8 cellular contexts compared by ENCODE assay signal in genomic region chr22:38733329-38734202, GRCh38. TPM values are rescaled to one million over a fixed set of nuclear protein-coding genes. Genes with fewer than 3 reads are reported as not detected.
DNase-seq lines count a peak whose midpoint lies in the region; ATAC-seq and TF ChIP-seq lines count a peak whose summit lies in the region.

No MANE protein-coding gene starts in this region.

- no peak overlapping the region for H2AFZ ChIP-seq in mammary epithelial cell (ENCODE audit: low read depth, low read length)

- POLR2A ChIA-PET in CD4-positive, alpha-beta T cell (lab: Charles Lee) = interaction anchor here (1.2 to 21.7 kb wide), 14 partner anchors 9 to 211 kb away, joined by 3 to 752 read pairs (median 8); partner anchors contain the start of genes CBX6, CBY1, FAM227A and GTPBP1

- H3K79me2 ChIP-seq in mammary epithelial cell (ENCODE audit: insufficient read depth, low read length) = no peaks in the 10 kb centered on the region

- peaks cover 12% of the 10 kb centered on the region for H3K36me3 ChIP-seq in mammary epithelial cell (ENCODE audit: insufficient read depth, low read length)

- H3K36me3 Mint-ChIP-seq in CD4-positive, alpha-beta T cell (ENCODE audit: low read depth) = peaks cover 97% of the 10 kb centered on the region

- peak; percentile 54 for ATAC-seq in CD4-positive, alpha-beta T cell (ENCODE audit: poor library complexity)
- no peak for ATAC-seq in GM21576 (IDR thresholded peaks at IDR 0.05; ENCODE audit: unreplicated experiment)

- no peak overlapping the region for H3K9ac ChIP-seq in mammary epithelial cell (ENCODE audit: insufficient read depth, low read length)

- H3K27me3 ChIP-seq in CD4-positive, alpha-beta T cell (ENCODE audit: control insufficient read depth, insufficient read depth, low read length) = no peaks in the 10 kb centered on the region
- H3K27me3 ChIP-seq in HL-60 (ENCODE audit: insufficient read depth, poor library complexity, severe bottlenecking) = no peaks in the 10 kb centered on the region
- no peaks in the 10 kb centered on the region for H3K27me3 ChIP-seq in mammary epithelial cell (ENCODE audit: insufficient read depth, low read length)

- no peaks in the 10 kb centered on the region for H3K9me3 ChIP-seq in CD4-positive, alpha-beta T cell (ENCODE audit: control insufficient read depth, low read length)
- no peaks in the 10 kb centered on the region for H3K9me3 ChIP-seq in mammary epithelial cell (replicated peaks; ENCODE audit: insufficient read depth, low read length)

- in situ Hi-C loops in mammary epithelial cell (cut with MboI; ENCODE audit: low sequenced_read_pairs in 2 of 2) = no loop called here

- no peaks in the 10 kb centered on the region for H4K20me1 ChIP-seq in mammary epithelial cell (ENCODE audit: insufficient read depth, low read length)

- H3K4me1 Mint-ChIP-seq in CD4-positive, alpha-beta T cell (ENCODE audit: low read depth) = peaks cover 67% of the 10 kb centered on the region

- H3K4me1 ChIP-seq in mammary epithelial cell (ENCODE audit: insufficient read depth, low read length) = peaks cover 13% of the 10 kb centered on the region

- no TSS peak for BruUV-seq in mammary epithelial cell (replicated peaks; lab: Mats Ljungman, UMichigan)

- no peak overlapping the region for H3K4me2 ChIP-seq in mammary epithelial cell (ENCODE audit: insufficient read depth, low read depth, low read length)

- H3K27me3 Mint-ChIP-seq in CD4-positive, alpha-beta T cell = no peaks in the 10 kb centered on the region

- dilution Hi-C loops in mammary epithelial cell (cut with HindIII; ENCODE audit: low sequenced_read_pairs) = no loop called here

- H3K9me3 Mint-ChIP-seq in CD4-positive, alpha-beta T cell = no peaks in the 10 kb centered on the region

- peak overlapping the region; percentile 34 for H3K4me3 Mint-ChIP-seq in CD4-positive, alpha-beta T cell

- DNase-seq in CD4-positive, alpha-beta T cell = peak in 7 of 10 experiments; percentile 45 to 66 (median 48)
- peak in 1 of 2 experiments; percentile 31 for DNase-seq in HL-60 (ENCODE audit: low read depth in 1 of 2, low spot score in 1 of 2)
- DNase-seq in T follicular helper cell (ENCODE audit: low read depth) = peak; percentile 28
- no peak for DNase-seq in mammary epithelial cell
- DNase-seq in kidney tubule cell (ENCODE audit: low spot score) = peak; percentile 37
- peak; percentile 72 for DNase-seq in stimulated activated CD8-positive, alpha-beta memory T cell treated with anti-CD3 and anti-CD28 coated beads, Interleukin-4, amount 100 ng/mL, for 48 hours
- DNase-seq in OCI-M2 (lab: John Stamatoyannopoulos, UW; ENCODE audit: unreplicated experiment) = no peak

- no peak overlapping the region for H3K4me3 ChIP-seq in HL-60 (replicated peaks; ENCODE audit: insufficient read depth, low read length)
- no peak overlapping the region for H3K4me3 ChIP-seq in mammary epithelial cell (replicated peaks in 1 of 3; ENCODE audit: insufficient read depth in 1 of 3, low read depth in 2 of 3, low read length in 3 of 3)

- H3K27ac Mint-ChIP-seq in CD4-positive, alpha-beta T cell = peak overlapping the region; percentile 88

- CTCF ChIA-PET in CD4-positive, alpha-beta T cell (lab: Charles Lee) = interaction anchor here (0.6 to 2.7 kb wide), 13 partner anchors 8 to 68 kb away, joined by 3 to 15 read pairs (median 5); partner anchors contain the start of genes GTPBP1, SUN2 and TOMM22
- CTCF ChIA-PET in mammary epithelial cell (lab: Charles Lee; ENCODE audit: low non-redundant PET) = interaction anchor here (0.5 to 0.6 kb wide), 4 partner anchors 16 to 790 kb away, joined by 3 to 11 read pairs (median 4); no protein-coding TSS in a partner anchor

- H3K27ac ChIP-seq in CD4-positive, alpha-beta T cell (ENCODE audit: low read depth, low read length) = peak overlapping the region; percentile 14
- H3K27ac ChIP-seq in HL-60 (replicated peaks) = no peak overlapping the region
- H3K27ac ChIP-seq in mammary epithelial cell (ENCODE audit: insufficient read depth, low read depth, low read length) = no peak overlapping the region

- WGBS in mammary epithelial cell (ENCODE audit: low coverage, missing lambda C conversion rate) = 43% methylated on average over 9 of the region's 9 CpGs

- peak; percentile 87 for TF ChIP-seq CTCF in CD4-positive, alpha-beta T cell (IDR thresholded peaks at IDR 0.05)
- TF ChIP-seq CTCF in HL-60 (IDR thresholded peaks at IDR 0.05; ENCODE audit: insufficient read depth, low read length) (peak; percentile 64), mammary epithelial cell (conservative IDR thresholded peaks at IDR 0.05 in 1 of 2, IDR thresholded peaks at IDR 0.05 in 1 of 2; ENCODE audit: extremely low read depth in 1 of 2, insufficient read depth in 1 of 2, low read depth in 1 of 2, low read length in 2 of 2) (peak; percentile 63 to 87)

- intact Hi-C loops in CD4-positive, alpha-beta T cell (cut with DNase I, micrococcal nuclease) = loop anchor here in 1 of 2 experiments (2.0 to 5.0 kb wide), 3 partner anchors 15 to 109 kb away; partner anchors contain the start of gene NPTXR
- intact Hi-C loops in mammary epithelial cell (cut with micrococcal nuclease) = loop anchor here (1.0 kb wide), 1 partner anchor 33 kb away; no protein-coding TSS in a partner anchor

RNA-seq across cellular contexts. Expression of gene SUN2, which starts 22.2 kb away (rescaled TPM):
- 100 to 1,000 TPM; 440 to 453 TPM for total RNA-seq in CD4-positive, alpha-beta T cell
- total RNA-seq in mammary epithelial cell = 100 to 1,000 TPM in 1 of 2 donors, 10 to 100 TPM in 1; 70.3 to 106 TPM
- 39.1 TPM for polyA plus RNA-seq in mammary epithelial cell
- polyA minus RNA-seq in mammary epithelial cell = 142 TPM

RNA-seq across cellular contexts. Expression of gene GTPBP1, which starts 27.8 kb away (rescaled TPM):
- 100 to 1,000 TPM; 263 to 272 TPM for total RNA-seq in CD4-positive, alpha-beta T cell
- total RNA-seq in mammary epithelial cell = 10 to 100 TPM; 23.0 to 47.4 TPM
- polyA plus RNA-seq in mammary epithelial cell = 20.1 TPM
- polyA minus RNA-seq in mammary epithelial cell = 33.3 TPM

RNA-seq across cellular contexts. Expression of gene JOSD1, which starts 32.8 kb away (rescaled TPM):
- total RNA-seq in CD4-positive, alpha-beta T cell = 100 to 1,000 TPM; 303 to 307 TPM
- total RNA-seq in mammary epithelial cell = 10 to 100 TPM; 51.5 to 64.5 TPM
- 42.8 TPM for polyA plus RNA-seq in mammary epithelial cell
- 68.6 TPM for polyA minus RNA-seq in mammary epithelial cell

RNA-seq across cellular contexts. Expression of gene TOMM22, which starts 51.8 kb away (rescaled TPM):
- total RNA-seq in CD4-positive, alpha-beta T cell = 10 to 100 TPM; 53.7 to 54.8 TPM
- total RNA-seq in mammary epithelial cell = 10 to 100 TPM; 56.5 to 76.7 TPM
- polyA plus RNA-seq in mammary epithelial cell = 52.0 TPM
- 20.8 TPM for polyA minus RNA-seq in mammary epithelial cell

Comparison
In these comparisons a context has a peak if more than half of its experiments do, and no peak if none do; other contexts are left out.
1. DNase-seq: peak in CD4-positive, alpha-beta T cell (7 of 10), T follicular helper cell (single experiment), kidney tubule cell (single experiment) and stimulated activated CD8-positive, alpha-beta memory T cell treated with anti-CD3 and anti-CD28 coated beads, Interleukin-4, amount 100 ng/mL, for 48 hours (single experiment); none in mammary epithelial cell (single experiment) and OCI-M2 (single experiment).
2. RNA of gene SUN2, which starts 22.2 kb away (total RNA-seq): 440 to 453 TPM in CD4-positive, alpha-beta T cell; 70.3 to 106 TPM in mammary epithelial cell; every median in the first group is over 4 times any median in the second.
3. RNA of gene GTPBP1, which starts 27.8 kb away (total RNA-seq): 263 to 272 TPM in CD4-positive, alpha-beta T cell; 23.0 to 47.4 TPM in mammary epithelial cell; every median in the first group is over 4 times any median in the second.
4. RNA of gene JOSD1, which starts 32.8 kb away (total RNA-seq): 303 to 307 TPM in CD4-positive, alpha-beta T cell; 51.5 to 64.5 TPM in mammary epithelial cell; every median in the first group is over 4 times any median in the second.
5. Peak in every context shown above with its lines, with median percentiles within 50 percentile points of each other: CTCF ChIP-seq.